5 cellular contexts compared by ENCODE assay signal in genomic region chr17:20567421-20567820, GRCh38. TPM values are rescaled to one million over a fixed set of nuclear protein-coding genes. Genes with fewer than 3 reads are reported as not detected.
"Had no signal": no experiment of that assay in that cellular context is flagged by ENCODE, and none has a peak within 500 bp of the region (broad histone marks: within the 10 kb centered on the region; RNA-seq: fewer than 3 reads in every experiment).

No MANE protein-coding gene starts in this region.

RNA-seq across cellular contexts. Expression of gene CDRT15L2, which starts 12.1 kb away (rescaled TPM):
- total RNA-seq: GM23338, H1, H9, HT-29, IMR-90 had no signal
